ENCODE assay signal across 23 cellular contexts in genomic region chr19:2374808-2375207, GRCh38. TPM values are rescaled to one million over a fixed set of nuclear protein-coding genes. Genes with fewer than 3 reads are reported as not detected.
DNase-seq lines count a peak whose midpoint lies in the region; ATAC-seq and TF ChIP-seq lines count a peak whose summit lies in the region.
"Had no signal": no experiment of that assay in that cellular context is flagged by ENCODE, and none has a peak within 500 bp of the region (broad histone marks: within the 10 kb centered on the region; RNA-seq: fewer than 3 reads in every experiment).

No MANE protein-coding gene starts in this region.

- no peak overlapping the region for H3K4me2 ChIP-seq in osteoblast (ENCODE audit: insufficient read depth, low read length)
- H3K4me2 ChIP-seq: GM23338 had no signal

- H3K4me3 Mint-ChIP-seq in brain (no peak overlapping the region), nephron progenitor cell (no peak overlapping the region)
- H3K4me3 Mint-ChIP-seq: CD4-positive, alpha-beta T cell; GM23338 had no signal

- H3K79me2 ChIP-seq in osteoblast (ENCODE audit: insufficient read depth, low read length): no peaks in the 10 kb centered on the region

- peak overlapping the region in 4 of 5 experiments; percentile 7 to 77 (median 34) for H3K27ac Mint-ChIP-seq in brain
- H3K27ac Mint-ChIP-seq in nephron progenitor cell: no peak overlapping the region
- H3K27ac Mint-ChIP-seq: CD4-positive, alpha-beta T cell; GM23338 had no signal

- ATAC-seq in HG02884 (IDR thresholded peaks at IDR 0.05; ENCODE audit: unreplicated experiment) (no peak), left ventricle myocardium superior (no peak), GM19452 (IDR thresholded peaks at IDR 0.05; ENCODE audit: unreplicated experiment) (no peak)
- ATAC-seq: GM23338, HepG2 had no signal

- no peaks in the 10 kb centered on the region for H3K36me3 Mint-ChIP-seq in brain
- H3K36me3 Mint-ChIP-seq in nephron progenitor cell (ENCODE audit: low read depth): no peaks in the 10 kb centered on the region

- H3K9me3 ChIP-seq in osteoblast (ENCODE audit: low read depth, low read length): no peaks in the 10 kb centered on the region

- intact Hi-C loops in left ventricle myocardium superior (cut with micrococcal nuclease): no loop called here

- H3K27me3 Mint-ChIP-seq in brain: no peaks in the 10 kb centered on the region
- peaks cover 13% of the 10 kb centered on the region for H3K27me3 Mint-ChIP-seq in nephron progenitor cell (ENCODE audit: low read depth, poor library complexity)
- H3K27me3 Mint-ChIP-seq: CD4-positive, alpha-beta T cell had no signal

- no peaks in the 10 kb centered on the region for H3K4me1 ChIP-seq in osteoblast (ENCODE audit: insufficient read depth, low read length)
- H3K4me1 ChIP-seq: SJSA1 had no signal

- no peaks in the 10 kb centered on the region for H3K27me3 ChIP-seq in osteoblast (ENCODE audit: insufficient read depth, low read length)
- H3K27me3 ChIP-seq: BLaER1 treated with 17β-estradiol and CSF1 and Interleukin-3, amounts not matched to agents 10 nM and 100 nM; SJSA1 had no signal

- peaks cover 39% of the 10 kb centered on the region for H3K4me1 Mint-ChIP-seq in brain
- peaks cover 24% of the 10 kb centered on the region for H3K4me1 Mint-ChIP-seq in nephron progenitor cell
- H3K4me1 Mint-ChIP-seq: GM23338 had no signal

- H4K20me1 ChIP-seq in osteoblast (ENCODE audit: insufficient read depth, low read length): no peaks in the 10 kb centered on the region
- H4K20me1 ChIP-seq: BLaER1 treated with 17β-estradiol and CSF1 and Interleukin-3, amounts not matched to agents 10 nM and 100 nM had no signal

- H2AFZ ChIP-seq in osteoblast (ENCODE audit: low read length): no peak overlapping the region
- H2AFZ ChIP-seq: GM23338 had no signal

- no peak overlapping the region for H3K4me3 ChIP-seq in osteoblast (ENCODE audit: insufficient read depth, low read length)
- H3K4me3 ChIP-seq: BLaER1 treated with 17β-estradiol and CSF1 and Interleukin-3, amounts not matched to agents 10 nM and 100 nM; GM23338; HAP-1; SJSA1 had no signal

- peaks cover 8 to 23% (median 16%) of the 10 kb centered on the region in 5 experiments for H3K9me3 Mint-ChIP-seq in brain
- peaks cover 25% of the 10 kb centered on the region for H3K9me3 Mint-ChIP-seq in nephron progenitor cell
- H3K9me3 Mint-ChIP-seq: CD4-positive, alpha-beta T cell had no signal

- peak; percentile 55 for DNase-seq in AG20443 (ENCODE audit: low spot score)
- DNase-seq in HT1080 (ENCODE audit: low read depth): peak; percentile 34
- peak; percentile 73 for DNase-seq in osteoblast (ENCODE audit: insufficient read length, low spot score, missing footprints)
- no peak for DNase-seq in nephron progenitor cell
- DNase-seq in left ventricle myocardium superior: no peak
- DNase-seq: 8988T; CD4-positive, alpha-beta T cell; MM.1S; NCI-H1694; NCI-H2081; NCI-H2227 treated with DMSO at 0.1 percent for 48 hours; NCI-H69; Right ventricle myocardium superior; RPMI8226 had no signal

- TF ChIP-seq CTCF in brain (conservative IDR thresholded peaks at IDR 0.05) (no peak), osteoblast (IDR thresholded peaks at IDR 0.05; ENCODE audit: extremely low read depth, low read depth, low read length) (no peak), nephron progenitor cell (IDR thresholded peaks at IDR 0.05) (no peak)

- H3K27ac ChIP-seq in osteoblast (ENCODE audit: low read depth, low read length): no peak overlapping the region
- H3K27ac ChIP-seq: BLaER1 treated with 17β-estradiol and CSF1 and Interleukin-3, amounts not matched to agents 10 nM and 100 nM; SJSA1 had no signal

- no peaks in the 10 kb centered on the region for H3K36me3 ChIP-seq in osteoblast (ENCODE audit: insufficient read depth, low read length)
- H3K36me3 ChIP-seq: HAP-1, SJSA1 had no signal

RNA-seq across cellular contexts. Expression of gene TMPRSS9, which starts 14.7 kb away (rescaled TPM):
- total RNA-seq in HT1080 (2014; rRNA removed; shearing (Covaris generic)): not detected in 2 replicates
- polyA plus RNA-seq in HT1080 (2015; cell fraction: cytosol; rRNA removed): not detected in 2 replicates
- polyA plus RNA-seq in HT1080 (2015; cell fraction: nucleus; rRNA removed): not detected in 2 replicates
- polyA plus RNA-seq in brain (ENCODE audit: insufficient read depth, low read depth, low replicate concordance): 0.15 TPM
- total RNA-seq in osteoblast: 0.29 and 1.1 TPM in 2 replicates
- not detected for total RNA-seq in left ventricle myocardium superior
- total RNA-seq: CD4-positive, alpha-beta T cell; LHCN-M2; Right ventricle myocardium superior; SJSA1 had no signal

RNA-seq across cellular contexts. Expression of gene SPPL2B, which starts 46.3 kb away (rescaled TPM):
- 13.4 and 16.2 TPM in 2 replicates for total RNA-seq in HT1080 (2014; rRNA removed; shearing (Covaris generic))
- polyA plus RNA-seq in HT1080 (2015; cell fraction: cytosol; rRNA removed): 11.5 and 15.0 TPM in 2 replicates
- polyA plus RNA-seq in HT1080 (2015; cell fraction: nucleus; rRNA removed): 161 and 165 TPM in 2 replicates
- 66.7 TPM for polyA plus RNA-seq in brain (ENCODE audit: insufficient read depth, low read depth, low replicate concordance)
- total RNA-seq in osteoblast (32.6 and 34.5 TPM in 2 replicates), left ventricle myocardium superior (25.9 TPM)

RNA-seq across cellular contexts. Expression of gene LSM7, which starts 46.4 kb away (rescaled TPM):
- total RNA-seq in HT1080 (2014; rRNA removed; shearing (Covaris generic)): 280 and 379 TPM in 2 replicates
- 180 and 315 TPM in 2 replicates for polyA plus RNA-seq in HT1080 (2015; cell fraction: cytosol; rRNA removed)
- polyA plus RNA-seq in HT1080 (2015; cell fraction: nucleus; rRNA removed): 131 and 180 TPM in 2 replicates
- polyA plus RNA-seq in brain (ENCODE audit: insufficient read depth, low read depth, low replicate concordance): 292 TPM
- 46.9 and 57.9 TPM in 2 replicates for total RNA-seq in osteoblast
- 43.8 TPM for total RNA-seq in left ventricle myocardium superior

RNA-seq across cellular contexts. Expression of gene TIMM13, which starts 52.6 kb away (rescaled TPM):
- 115 and 124 TPM in 2 replicates for total RNA-seq in HT1080 (2014; rRNA removed; shearing (Covaris generic))
- polyA plus RNA-seq in HT1080 (2015; cell fraction: cytosol; rRNA removed): 60.9 and 71.3 TPM in 2 replicates
- 28.4 and 32.7 TPM in 2 replicates for polyA plus RNA-seq in HT1080 (2015; cell fraction: nucleus; rRNA removed)
- polyA plus RNA-seq in brain (ENCODE audit: insufficient read depth, low read depth, low replicate concordance): 121 TPM
- total RNA-seq in osteoblast: 27.7 and 27.9 TPM in 2 replicates
- 84.1 TPM for total RNA-seq in left ventricle myocardium superior

Comparison
In these comparisons a context has a peak if more than half of its experiments do, and no peak if none do; other contexts are left out.
1. DNase-seq: peak in AG20443 (single experiment), HT1080 (single experiment) and osteoblast (single experiment); none in nephron progenitor cell (single experiment) and left ventricle myocardium superior (single experiment).